ENCODE assay signal across 8 cellular contexts in the genomic region with DNA sequence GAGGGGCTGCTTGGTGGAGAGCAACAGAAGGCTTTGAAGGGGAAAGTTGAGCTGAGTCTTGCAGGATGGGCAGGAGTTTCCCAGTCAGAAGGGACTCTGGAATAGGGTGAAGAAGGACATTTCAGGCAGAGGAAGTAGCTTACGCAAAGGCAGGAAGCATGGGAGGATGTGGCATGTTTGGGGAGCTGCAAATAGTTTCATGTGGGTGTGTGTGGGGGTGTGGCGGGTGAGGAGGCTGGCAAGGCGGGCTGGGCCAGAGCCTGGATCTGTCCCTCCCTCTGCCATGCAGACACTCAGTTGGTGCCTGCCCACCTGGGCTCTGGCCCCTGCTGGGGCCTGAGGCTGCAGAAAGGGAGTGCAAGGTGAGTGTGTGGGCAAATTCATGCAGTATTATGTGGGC. TPM values are rescaled to one million over a fixed set of nuclear protein-coding genes. Genes with fewer than 3 reads are reported as not detected.
A peak's percentile ranks its signal among the peaks of the same experiment; 100 is the strongest.
DNase-seq lines count a peak whose midpoint lies in the region; ATAC-seq lines count a peak whose summit lies in the region.

No MANE protein-coding gene starts in this region.

- intact Hi-C loops in left ventricle myocardium superior (cut with micrococcal nuclease) = no loop called here

- peak; percentile 49 for DNase-seq in Karpas-422
- peak; percentile 47 for DNase-seq in activated T-cell treated with anti-CD3 and anti-CD28 coated beads, Interleukin-2, amount 50 U/mL, for 1 hour
- peak; percentile 52 for DNase-seq in left ventricle myocardium superior
- no peak for DNase-seq in 8988T

- H3K4me1 ChIP-seq in BLaER1 (peaks cover 74% of the 10 kb centered on the region), Karpas-422 (ENCODE audit: low read length) (peaks cover 53% of the 10 kb centered on the region)

- no peaks in the 10 kb centered on the region for H3K9me3 Mint-ChIP-seq in stimulated activated naive CD8-positive, alpha-beta T cell treated with anti-CD3 and anti-CD28 coated beads, Interleukin-15, Interleukin-2, amounts not matched to agents 100 ng/mL and 50 ng/mL, for 24 hours

- H3K9ac ChIP-seq in BLaER1 = peak overlapping the region; percentile 47; the same call in 1 of the 2 replicates
- H3K9ac ChIP-seq in Karpas-422 (ENCODE audit: low read length) = peak overlapping the region; percentile 15; the same call in 1 of the 2 replicates

- H3K9me2 ChIP-seq in Karpas-422 (replicated peaks; ENCODE audit: insufficient read depth, low read length) = no peaks in the 10 kb centered on the region

- H3K4me3 ChIP-seq in BLaER1 (peak overlapping the region; percentile 38; the same call in 1 of the 2 replicates), Karpas-422 (ENCODE audit: low read length) (no peak overlapping the region)

- H3K36me3 ChIP-seq in BLaER1 (peaks cover 56% of the 10 kb centered on the region), Karpas-422 (ENCODE audit: insufficient read depth, low read length) (peaks cover 23% of the 10 kb centered on the region)

- peak overlapping the region; percentile 24 for H3K4me3 Mint-ChIP-seq in stimulated activated naive CD8-positive, alpha-beta T cell treated with anti-CD3 and anti-CD28 coated beads, Interleukin-15, Interleukin-2, amounts not matched to agents 100 ng/mL and 50 ng/mL, for 24 hours

- peak overlapping the region; percentile 55 for H3K27ac ChIP-seq in BLaER1
- H3K27ac ChIP-seq in Karpas-422 (ENCODE audit: low read length) = peak overlapping the region; percentile 25; the same call in 1 of the 2 replicates

- H3K9me3 ChIP-seq in BLaER1 (no peaks in the 10 kb centered on the region), Karpas-422 (ENCODE audit: low read length) (no peaks in the 10 kb centered on the region)

- H3K27me3 Mint-ChIP-seq in stimulated activated naive CD8-positive, alpha-beta T cell treated with anti-CD3 and anti-CD28 coated beads, Interleukin-15, Interleukin-2, amounts not matched to agents 100 ng/mL and 50 ng/mL, for 24 hours = no peaks in the 10 kb centered on the region

- H3K4me2 ChIP-seq in BLaER1 = peak overlapping the region; percentile 87
- H3K4me2 ChIP-seq in Karpas-422 (ENCODE audit: low read depth, low read length, poor library complexity, severe bottlenecking) = peak overlapping the region; percentile 4

- peaks cover 83% of the 10 kb centered on the region for H4K20me1 ChIP-seq in BLaER1
- H4K20me1 ChIP-seq in Karpas-422 (ENCODE audit: insufficient read depth, low read depth, low read length) = peaks cover 16% of the 10 kb centered on the region

- peaks cover 80% of the 10 kb centered on the region for H3K4me1 Mint-ChIP-seq in stimulated activated naive CD8-positive, alpha-beta T cell treated with anti-CD3 and anti-CD28 coated beads, Interleukin-15, Interleukin-2, amounts not matched to agents 100 ng/mL and 50 ng/mL, for 24 hours (ENCODE audit: low read depth)

- H2AFZ ChIP-seq in Karpas-422 (ENCODE audit: low read length) = no peak overlapping the region

- peak; percentile 43 for ATAC-seq in left ventricle myocardium superior
- ATAC-seq in HG03097 (IDR thresholded peaks at IDR 0.05; ENCODE audit: low FRiP score, unreplicated experiment) = no peak
- no peak for ATAC-seq in GM19397 (IDR thresholded peaks at IDR 0.05; ENCODE audit: unreplicated experiment)

- H3K79me2 ChIP-seq in Karpas-422 (ENCODE audit: low read length) = peaks cover 78% of the 10 kb centered on the region

- H3K27ac Mint-ChIP-seq in stimulated activated naive CD8-positive, alpha-beta T cell treated with anti-CD3 and anti-CD28 coated beads, Interleukin-15, Interleukin-2, amounts not matched to agents 100 ng/mL and 50 ng/mL, for 24 hours = peak overlapping the region; percentile 82

- no peaks in the 10 kb centered on the region for H3K27me3 ChIP-seq in BLaER1
- no peaks in the 10 kb centered on the region for H3K27me3 ChIP-seq in Karpas-422 (ENCODE audit: low read length)

- H3K36me3 Mint-ChIP-seq in stimulated activated naive CD8-positive, alpha-beta T cell treated with anti-CD3 and anti-CD28 coated beads, Interleukin-15, Interleukin-2, amounts not matched to agents 100 ng/mL and 50 ng/mL, for 24 hours (ENCODE audit: low read depth) = peaks cover 21% of the 10 kb centered on the region

RNA-seq across cellular contexts. Expression of gene TEX264, which starts 10.4 kb away (rescaled TPM):
- total RNA-seq in Karpas-422 (2014; rRNA removed; shearing (Covaris generic); ENCODE audit: low replicate concordance) = 63.0 and 96.6 TPM in 2 replicates
- 36.2 TPM for total RNA-seq in left ventricle myocardium superior

RNA-seq across cellular contexts. Expression of gene GRM2, which starts 25.4 kb away (rescaled TPM):
- 0.19 and 1.1 TPM in 2 replicates for total RNA-seq in Karpas-422 (2014; rRNA removed; shearing (Covaris generic); ENCODE audit: low replicate concordance)
- total RNA-seq in left ventricle myocardium superior = 0.07 TPM
